ENCODE assay signal across 21 cellular contexts in the genomic region with DNA sequence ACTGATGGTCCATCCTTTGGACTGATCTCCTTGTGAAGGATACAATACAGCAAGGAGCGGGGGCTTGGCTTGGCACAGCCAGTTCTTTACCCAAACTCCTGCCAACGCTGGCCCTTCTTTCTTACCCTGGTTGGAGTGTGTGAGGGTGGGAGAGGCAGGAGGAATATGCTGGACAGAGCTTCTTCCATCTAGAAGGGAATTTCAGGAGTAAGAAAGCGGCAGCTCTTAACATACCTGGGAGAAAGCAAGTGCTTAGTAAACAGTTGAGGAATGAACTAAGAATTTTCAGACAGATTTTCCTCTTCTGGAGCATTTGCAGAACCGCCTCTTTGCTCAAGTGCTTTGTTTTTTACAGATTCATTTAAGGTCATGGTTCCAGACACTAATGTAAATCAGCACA.
"Had no signal": no experiment of that assay in that cellular context is flagged by ENCODE, and none has a peak within 500 bp of the region (broad histone marks: within the 10 kb centered on the region; RNA-seq: fewer than 3 reads in every experiment).

No MANE protein-coding gene starts in this region.

- H3K27ac Mint-ChIP-seq: activated B cell treated with CpG ODN at 0.5 μM for 24 hours; activated CD4-positive, alpha-beta T cell treated with anti-CD3 and anti-CD28 coated beads, Interleukin-2, amount 10 ng/mL, durations not matched to agents 24 days and 14 days; activated CD8-positive, alpha-beta T cell treated with anti-CD3 and anti-CD28 coated beads for 36 hours; activated naive CD4-positive, alpha-beta T cell treated with anti-CD3 and anti-CD28 coated beads for 36 hours; memory B cell; naive B cell had no signal

- H3K4me1 ChIP-seq: foreskin keratinocyte had no signal

- DNase-seq: activated B cell treated with CpG ODN at 0.5 μM for 24 hours; activated CD4-positive, alpha-beta T cell treated with anti-CD3 and anti-CD28 coated beads, Interleukin-2, amount 10 ng/mL, durations not matched to agents 24 days and 14 days; activated CD8-positive, alpha-beta T cell treated with anti-CD3 and anti-CD28 coated beads for 36 hours; activated naive CD4-positive, alpha-beta T cell treated with anti-CD3 and anti-CD28 coated beads for 36 hours; activated T-cell treated with anti-CD3 and anti-CD28 coated beads, Interleukin-2, amount 50 U/mL, for 4 hours; colonic mucosa; foreskin keratinocyte; mucosa of descending colon; naive B cell; stimulated activated CD4-positive, alpha-beta T cell treated with anti-CD3 and anti-CD28 coated beads, Interleukin-2, amount 100 ng/mL, for 24 hours; stimulated activated naive CD8-positive, alpha-beta T cell treated with anti-CD3 and anti-CD28 coated beads, Interleukin-15, Interleukin-2, amounts not matched to agents 100 U/mL and 50 U/mL, for 24 hours; SW 1271; T-helper 2 cell; trophoblast cell had no signal

- FAIRE-seq: keratinocyte, TTC549 had no signal

- H3K4me3 ChIP-seq: colonic mucosa, mucosa of descending colon, right atrium auricular region had no signal

- H3K27ac ChIP-seq: foreskin keratinocyte had no signal

- H3K27me3 Mint-ChIP-seq: activated B cell treated with CpG ODN at 0.5 μM for 24 hours; activated CD8-positive, alpha-beta T cell treated with anti-CD3 and anti-CD28 coated beads for 36 hours; memory B cell; progenitor cell of endocrine pancreas had no signal

- H3K4me1 Mint-ChIP-seq: central memory CD8-positive, alpha-beta T cell had no signal

- H3K9me3 Mint-ChIP-seq: activated B cell treated with CpG ODN at 0.5 μM for 24 hours; activated CD4-positive, alpha-beta T cell treated with anti-CD3 and anti-CD28 coated beads, Interleukin-2, amount 10 ng/mL, durations not matched to agents 24 days and 14 days; activated CD8-positive, alpha-beta T cell treated with anti-CD3 and anti-CD28 coated beads for 36 hours; activated naive CD4-positive, alpha-beta T cell treated with anti-CD3 and anti-CD28 coated beads for 36 hours; activated T-cell treated with anti-CD3 and anti-CD28 coated beads, Interleukin-2, amount 50 U/mL, for 4 hours; central memory CD8-positive, alpha-beta T cell; memory B cell; naive B cell; neural crest cell had no signal

- H3K36me3 ChIP-seq: colonic mucosa, right atrium auricular region had no signal

- H3K36me3 Mint-ChIP-seq: naive B cell had no signal

- H3K9me3 ChIP-seq: colonic mucosa, mucosa of descending colon, right atrium auricular region had no signal

- H3K27me3 ChIP-seq: colonic mucosa, foreskin keratinocyte, right atrium auricular region had no signal

- H3K4me3 Mint-ChIP-seq: activated B cell treated with CpG ODN at 0.5 μM for 24 hours; activated CD4-positive, alpha-beta T cell treated with anti-CD3 and anti-CD28 coated beads, Interleukin-2, amount 10 ng/mL, durations not matched to agents 24 days and 14 days; activated CD8-positive, alpha-beta T cell treated with anti-CD3 and anti-CD28 coated beads for 36 hours; activated naive CD4-positive, alpha-beta T cell treated with anti-CD3 and anti-CD28 coated beads for 36 hours; activated T-cell treated with anti-CD3 and anti-CD28 coated beads, Interleukin-2, amount 50 U/mL, for 4 hours; central memory CD8-positive, alpha-beta T cell; memory B cell; naive B cell; neural crest cell had no signal
